ENCODE assay signal across 9 cellular contexts in genomic region chr10:103493362-103493871, GRCh38. TPM values are rescaled to one million over a fixed set of nuclear protein-coding genes. Genes with fewer than 3 reads are reported as not detected.
DNase-seq lines count a peak whose midpoint lies in the region; ATAC-seq and TF ChIP-seq lines count a peak whose summit lies in the region.
"Had no signal": no experiment of that assay in that cellular context is flagged by ENCODE, and none has a peak within 500 bp of the region (broad histone marks: within the 10 kb centered on the region; RNA-seq: fewer than 3 reads in every experiment).

Gene NEURL1 (plus strand): TSS chr10:103493705. CDS start chr10:103494388, 683 bp downstream.

- POLR2A ChIA-PET in OCI-LY7 (lab: Charles Lee), result interaction anchor here (0.8 to 1.1 kb wide), 2 partner anchors 12 to 49 kb away, joined by 3 to 7 read pairs; no protein-coding TSS in a partner anchor

- peak within 1 kb of the TSS; percentile 15 for H3K56ac ChIP-seq in mesendoderm (ENCODE audit: low read length)

- no CpG with 5 or more reads among the region's 57 CpGs for WGBS in mesendoderm (ENCODE audit: extremely low coverage, insufficient coverage, low lambda C conversion rate)

- no peak within 1 kb of the TSS for H3K18ac ChIP-seq in mesendoderm (ENCODE audit: low read length)

- no peaks in the 10 kb centered on the region for H3K9me2 ChIP-seq in OCI-LY7 (ENCODE audit: insufficient read depth, low read length)

- H3K4ac ChIP-seq in mesendoderm (ENCODE audit: low read depth, low read length), result no peak within 1 kb of the TSS

- DNase-seq in DMS 273 (lab: John Stamatoyannopoulos, UW; ENCODE audit: unreplicated experiment) (peak; percentile 66), DMS 273 treated with DMSO at 0.1 percent for 48 hours (lab: John Stamatoyannopoulos, UW) (no peak), OCI-LY7 (ENCODE audit: low spot score) (peak; percentile 49), choroid plexus epithelial cell (ENCODE audit: low read depth) (no peak), mesendoderm (peak; percentile 58), RKO (ENCODE audit: low spot score) (no peak)

- H3K23ac ChIP-seq in mesendoderm (ENCODE audit: low read length), result no peak within 1 kb of the TSS

- peak within 1 kb of the TSS; percentile 83 for H3K4me2 ChIP-seq in OCI-LY7 (ENCODE audit: low read length)
- peak within 1 kb of the TSS; percentile 73 for H3K4me2 ChIP-seq in mesendoderm (ENCODE audit: low read length)

- H3K4me1 ChIP-seq in OCI-LY7 (ENCODE audit: insufficient read depth, low read length, poor library complexity, severe bottlenecking), result peaks cover 26% of the 10 kb centered on the region
- H3K4me1 ChIP-seq in mesendoderm (ENCODE audit: control insufficient read depth, low read depth, low read length), result no peaks in the 10 kb centered on the region
- peaks cover 13% of the 10 kb centered on the region for H3K4me1 ChIP-seq in stomach smooth muscle (ENCODE audit: control insufficient read depth, insufficient read depth, low read length)

- H3K27me3 ChIP-seq in mesendoderm (ENCODE audit: insufficient read depth, low read length, poor library complexity) (peaks cover 23% of the 10 kb centered on the region), stomach smooth muscle (ENCODE audit: control insufficient read depth in 1 of 2, insufficient read depth in 2 of 2, low read length in 2 of 2) (peaks cover 29 to 30% of the 10 kb centered on the region in 2 donors)

- H3K36me3 ChIP-seq in OCI-LY7 (ENCODE audit: insufficient read depth, low read length) (no peaks in the 10 kb centered on the region), mesendoderm (ENCODE audit: control insufficient read depth, insufficient read depth, low read length) (no peaks in the 10 kb centered on the region), stomach smooth muscle (ENCODE audit: control insufficient read depth in 2 of 2, insufficient read depth in 2 of 2, low read length in 2 of 2) (no peaks in the 10 kb centered on the region)

- H3K9ac ChIP-seq in mesendoderm (ENCODE audit: low read length), result peak within 1 kb of the TSS; percentile 21
- H3K9ac ChIP-seq in stomach smooth muscle (ENCODE audit: low read length in 2 of 2), result no peak within 1 kb of the TSS

- CTCF ChIA-PET in OCI-LY7 (lab: Charles Lee; ENCODE audit: unreplicated experiment), result no interaction called here

- H2AFZ ChIP-seq in OCI-LY7 (ENCODE audit: low read length), result peak within 1 kb of the TSS; percentile 50; the same call in 1 of the 2 replicates

- no peak within 1 kb of the TSS for H2BK120ac ChIP-seq in mesendoderm (ENCODE audit: low read depth, low read length)

- H2BK5ac ChIP-seq in mesendoderm (ENCODE audit: low read length), result no peak within 1 kb of the TSS

- no peaks in the 10 kb centered on the region for H4K20me1 ChIP-seq in OCI-LY7 (ENCODE audit: insufficient read depth, low read length)

- peak within 1 kb of the TSS; percentile 70 for H3K4me3 ChIP-seq in OCI-LY7 (ENCODE audit: low read depth, low read length, poor library complexity, severe bottlenecking)
- peak within 1 kb of the TSS; percentile 49 for H3K4me3 ChIP-seq in choroid plexus epithelial cell (ENCODE audit: low read depth, low read length)
- no peak within 1 kb of the TSS for H3K4me3 ChIP-seq in mesendoderm (ENCODE audit: low read length)
- H3K4me3 ChIP-seq in stomach smooth muscle (ENCODE audit: low read length in 2 of 2), result peak within 1 kb of the TSS; percentile 56 to 68

- ATAC-seq in GM21528 (IDR thresholded peaks at IDR 0.05; ENCODE audit: low FRiP score, unreplicated experiment), result no peak

- no peak within 1 kb of the TSS for H4K5ac ChIP-seq in mesendoderm (ENCODE audit: low read length)

- H3K9me3 ChIP-seq in OCI-LY7 (ENCODE audit: low read length) (no peaks in the 10 kb centered on the region), stomach smooth muscle (ENCODE audit: control insufficient read depth in 2 of 2, low read length in 2 of 2) (no peaks in the 10 kb centered on the region)

- H3K27ac ChIP-seq in OCI-LY7 (ENCODE audit: low read depth, low read length, poor library complexity, severe bottlenecking) (no peak within 1 kb of the TSS), mesendoderm (ENCODE audit: low read depth, low read length) (no peak within 1 kb of the TSS), stomach smooth muscle (ENCODE audit: low read length) (no peak within 1 kb of the TSS)
- H3K27ac ChIP-seq: 22Rv1 had no signal

- intact Hi-C loops in OCI-LY7 (cut with micrococcal nuclease; ENCODE audit: unreplicated experiment), result no loop called here

- H4K8ac ChIP-seq in mesendoderm (ENCODE audit: low read depth, low read length), result no peak within 1 kb of the TSS

- H2AK5ac ChIP-seq in mesendoderm (ENCODE audit: low read length), result no peak within 1 kb of the TSS

- BruUV-seq in OCI-LY7 (replicated peaks; lab: Mats Ljungman, UMichigan), result no TSS peak

- no peak for TF ChIP-seq CTCF in OCI-LY7 (conservative IDR thresholded peaks at IDR 0.05; ENCODE audit: low read length)
- no peak for TF ChIP-seq CTCF in choroid plexus epithelial cell (conservative IDR thresholded peaks at IDR 0.05; ENCODE audit: low read depth, low read length)

- no peaks in the 10 kb centered on the region for H3K79me2 ChIP-seq in OCI-LY7 (ENCODE audit: insufficient read depth, low read depth, low read length)
- no peaks in the 10 kb centered on the region for H3K79me2 ChIP-seq in mesendoderm (ENCODE audit: control insufficient read depth, insufficient read depth, low read length)

- no peaks in the 10 kb centered on the region for H3K79me1 ChIP-seq in mesendoderm (ENCODE audit: low read length)

- no peak within 1 kb of the TSS for H2BK15ac ChIP-seq in mesendoderm (replicated peaks; ENCODE audit: low read depth)

RNA-seq across cellular contexts. Expression of gene NEURL1, which starts in this region (rescaled TPM):
- 0.46 and 0.47 TPM in 2 replicates for total RNA-seq in OCI-LY7 (2014; rRNA removed; shearing (Covaris generic))
- total RNA-seq in OCI-LY7 (2022), result not detected in 2 replicates
- 0.20 TPM for polyA plus RNA-seq in mesendoderm (2013, experiment 1 of 2)
- polyA plus RNA-seq in mesendoderm (2013, experiment 2 of 2), result 0.20 TPM

Comparison
In these comparisons a context has a peak if more than half of its experiments do, and no peak if none do; other contexts are left out.
1. DNase-seq: peak in DMS 273 (single experiment) and mesendoderm (single experiment); none in DMS 273 treated with DMSO at 0.1 percent for 48 hours (single experiment), choroid plexus epithelial cell (single experiment) and RKO (single experiment).
2. Peak in DNase-seq, H3K4me3 ChIP-seq and H3K4me2 ChIP-seq in OCI-LY7; RNA of the gene not detected or under 1 TPM.